ENCODE assay signal across 1 cellular context in genomic region chr9:78054180-78054579, GRCh38.
TF ChIP-seq lines count a peak whose summit lies in the region.

No MANE protein-coding gene starts in this region.

TF ChIP-seq in HepG2, 621 proteins besides CTCF, POLR2A, EP300 and RAD21 (continued from another document):
- no peak for TF ChIP-seq DDIT3 (CRISPR knock-in tag; IDR thresholded peaks at IDR 0.05)
- TF ChIP-seq PRDM4 (CRISPR knock-in tag; IDR thresholded peaks at IDR 0.05; ENCODE audit: borderline replicate concordance): no peak
- TF ChIP-seq ZNF598 (CRISPR knock-in tag; IDR thresholded peaks at IDR 0.05; ENCODE audit: borderline replicate concordance): no peak
- TF ChIP-seq ZBTB40 (IDR thresholded peaks at IDR 0.05): no peak
- TF ChIP-seq ZBTB40 (CRISPR knock-in tag; IDR thresholded peaks at IDR 0.05): no peak
- no peak for TF ChIP-seq ELK4 (CRISPR knock-in tag; IDR thresholded peaks at IDR 0.05; ENCODE audit: borderline replicate concordance)
- TF ChIP-seq ELF1 (CRISPR knock-in tag; IDR thresholded peaks at IDR 0.05): peak; percentile 75
- TF ChIP-seq ZNF235 (CRISPR knock-in tag; IDR thresholded peaks at IDR 0.05; ENCODE audit: borderline replicate concordance): no peak
